31 cellular contexts compared by ENCODE assay signal in genomic region chr4:28792917-28793597, GRCh38.
"Had no signal": no experiment of that assay in that cellular context is flagged by ENCODE, and none has a peak within 500 bp of the region (broad histone marks: within the 10 kb centered on the region; RNA-seq: fewer than 3 reads in every experiment).

No MANE protein-coding gene starts in this region.

- H3K36me3 ChIP-seq: ascending aorta, breast epithelium, cardiac muscle cell had no signal

- H3K27ac ChIP-seq: ascending aorta, breast epithelium, cardiac muscle cell, coronary artery, dorsolateral prefrontal cortex had no signal

- H3K36me3 Mint-ChIP-seq: activated CD4-positive, alpha-beta memory T cell treated with anti-CD3 and anti-CD28 coated beads for 36 hours; activated CD8-positive, alpha-beta memory T cell treated with anti-CD3 and anti-CD28 coated beads, Interleukin-2, amount 10 ng/mL, durations not matched to agents 7 days and 5 days; activated naive CD4-positive, alpha-beta T cell treated with anti-CD3 and anti-CD28 coated beads, Interleukin-2, amount 10 ng/mL, durations not matched to agents 7 days and 5 days; activated naive CD4-positive, alpha-beta T cell treated with anti-CD3 and anti-CD28 coated beads, Interleukin-2, amount 50 U/mL, for 72 hours; activated naive CD8-positive, alpha-beta T cell treated with anti-CD3 and anti-CD28 coated beads, Interleukin-2, amount 10 ng/mL, durations not matched to agents 7 days and 5 days; brain had no signal

- H3K4me1 ChIP-seq: ascending aorta, breast epithelium had no signal

- H3K4me3 ChIP-seq: ascending aorta, breast epithelium, cardiac muscle cell, coronary artery, dorsolateral prefrontal cortex had no signal

- DNase-seq: activated CD4-positive, alpha-beta memory T cell treated with anti-CD3 and anti-CD28 coated beads for 36 hours; activated CD4-positive, alpha-beta T cell treated with anti-CD3 and anti-CD28 coated beads for 36 hours; activated CD4-positive, alpha-beta T cell treated with anti-CD3 and anti-CD28 coated beads, Interleukin-2, amount 10 ng/mL, durations not matched to agents 24 days and 14 days; activated CD4-positive, CD25-positive, alpha-beta regulatory T cell; activated CD4-positive, CD25-positive, alpha-beta regulatory T cell treated with anti-CD3 and anti-CD28 coated beads, Interleukin-2, amount 50 U/mL, for 72 hours; activated CD8-positive, alpha-beta memory T cell treated with anti-CD3 and anti-CD28 coated beads, Interleukin-2, amount 10 ng/mL, durations not matched to agents 7 days and 5 days; activated CD8-positive, alpha-beta memory T cell treated with anti-CD3 and anti-CD28 coated beads, Interleukin-2, amount 50 U/mL, for 4 hours; activated CD8-positive, alpha-beta T cell treated with anti-CD3 and anti-CD28 coated beads, Interleukin-2, amount 10 ng/mL, durations not matched to agents 7 days and 5 days; activated gamma-delta T cell; activated naive CD4-positive, alpha-beta T cell; activated naive CD4-positive, alpha-beta T cell treated with anti-CD3 and anti-CD28 coated beads, Interleukin-2, amount 10 ng/mL, durations not matched to agents 7 days and 5 days; activated naive CD8-positive, alpha-beta T cell treated with anti-CD3 and anti-CD28 coated beads, Interleukin-2, amount 10 ng/mL, durations not matched to agents 7 days and 5 days; activated T-cell treated with anti-CD3 and anti-CD28 coated beads for 4 hours; activated T-cell treated with anti-CD3 and anti-CD28 coated beads, Interleukin-2, amount 50 U/mL, for 24 hours; activated T-cell treated with anti-CD3 and anti-CD28 coated beads, Interleukin-2, amount 50 U/mL, for 72 hours; dorsolateral prefrontal cortex; effector memory CD4-positive, alpha-beta T cell; endodermal cell; foreskin fibroblast; head of caudate nucleus; T-helper 2 cell had no signal

- H3K4me3 Mint-ChIP-seq: activated CD4-positive, alpha-beta memory T cell treated with anti-CD3 and anti-CD28 coated beads for 36 hours; activated CD4-positive, alpha-beta T cell treated with anti-CD3 and anti-CD28 coated beads for 36 hours; activated CD4-positive, alpha-beta T cell treated with anti-CD3 and anti-CD28 coated beads, Interleukin-2, amount 10 ng/mL, durations not matched to agents 24 days and 14 days; activated CD8-positive, alpha-beta memory T cell treated with anti-CD3 and anti-CD28 coated beads, Interleukin-2, amount 10 ng/mL, durations not matched to agents 7 days and 5 days; activated CD8-positive, alpha-beta T cell treated with anti-CD3 and anti-CD28 coated beads, Interleukin-2, amount 10 ng/mL, durations not matched to agents 7 days and 5 days; activated naive CD4-positive, alpha-beta T cell treated with anti-CD3 and anti-CD28 coated beads, Interleukin-2, amount 10 ng/mL, durations not matched to agents 7 days and 5 days; activated naive CD8-positive, alpha-beta T cell treated with anti-CD3 and anti-CD28 coated beads, Interleukin-2, amount 10 ng/mL, durations not matched to agents 7 days and 5 days; activated T-cell treated with anti-CD3 and anti-CD28 coated beads, Interleukin-2, amount 50 U/mL, for 24 hours; activated T-cell treated with anti-CD3 and anti-CD28 coated beads, Interleukin-2, amount 50 U/mL, for 72 hours; brain; central memory CD8-positive, alpha-beta T cell; dendritic cell treated with granulocyte-macrophage colony-stimulating factor and Interleukin-4, amounts not matched to agents 40 ng/mL and 50 ng/mL, for 4 days; endodermal cell had no signal

- H3K27me3 ChIP-seq: ascending aorta, breast epithelium, cardiac muscle cell, dorsolateral prefrontal cortex had no signal

- H3K27me3 Mint-ChIP-seq: activated CD4-positive, alpha-beta memory T cell treated with anti-CD3 and anti-CD28 coated beads for 36 hours; activated CD4-positive, alpha-beta T cell treated with anti-CD3 and anti-CD28 coated beads for 36 hours; activated CD4-positive, alpha-beta T cell treated with anti-CD3 and anti-CD28 coated beads, Interleukin-2, amount 10 ng/mL, durations not matched to agents 24 days and 14 days; activated CD8-positive, alpha-beta memory T cell treated with anti-CD3 and anti-CD28 coated beads, Interleukin-2, amount 10 ng/mL, durations not matched to agents 7 days and 5 days; activated naive CD4-positive, alpha-beta T cell treated with anti-CD3 and anti-CD28 coated beads, Interleukin-2, amount 10 ng/mL, durations not matched to agents 7 days and 5 days; activated naive CD8-positive, alpha-beta T cell treated with anti-CD3 and anti-CD28 coated beads, Interleukin-2, amount 10 ng/mL, durations not matched to agents 7 days and 5 days; activated T-cell treated with anti-CD3 and anti-CD28 coated beads, Interleukin-2, amount 50 U/mL, for 24 hours; central memory CD8-positive, alpha-beta T cell; dendritic cell treated with granulocyte-macrophage colony-stimulating factor and Interleukin-4, amounts not matched to agents 40 ng/mL and 50 ng/mL, for 4 days had no signal

- H3K9me3 ChIP-seq: ascending aorta, breast epithelium had no signal

- H3K9me3 Mint-ChIP-seq: brain; dendritic cell treated with granulocyte-macrophage colony-stimulating factor and Interleukin-4, amounts not matched to agents 40 ng/mL and 50 ng/mL, for 4 days; endodermal cell had no signal

- ATAC-seq: activated CD4-positive, alpha-beta T cell treated with anti-CD3 and anti-CD28 coated beads for 36 hours; activated CD8-positive, alpha-beta memory T cell treated with anti-CD3 and anti-CD28 coated beads, Interleukin-2, amount 10 ng/mL, durations not matched to agents 7 days and 5 days; activated CD8-positive, alpha-beta T cell treated with anti-CD3 and anti-CD28 coated beads, Interleukin-2, amount 10 ng/mL, durations not matched to agents 7 days and 5 days; activated naive CD4-positive, alpha-beta T cell treated with anti-CD3 and anti-CD28 coated beads, Interleukin-2, amount 50 U/mL, for 72 hours; activated T-cell treated with anti-CD3 and anti-CD28 coated beads, Interleukin-2, amount 50 U/mL, for 72 hours; esophagus mucosa had no signal

- H3K4me1 Mint-ChIP-seq: activated CD4-positive, alpha-beta T cell treated with anti-CD3 and anti-CD28 coated beads for 36 hours; activated CD4-positive, alpha-beta T cell treated with anti-CD3 and anti-CD28 coated beads, Interleukin-2, amount 10 ng/mL, durations not matched to agents 24 days and 14 days; activated CD8-positive, alpha-beta memory T cell treated with anti-CD3 and anti-CD28 coated beads, Interleukin-2, amount 10 ng/mL, durations not matched to agents 7 days and 5 days; activated naive CD4-positive, alpha-beta T cell treated with anti-CD3 and anti-CD28 coated beads, Interleukin-2, amount 10 ng/mL, durations not matched to agents 7 days and 5 days; activated naive CD8-positive, alpha-beta T cell treated with anti-CD3 and anti-CD28 coated beads, Interleukin-2, amount 10 ng/mL, durations not matched to agents 7 days and 5 days; brain; central memory CD8-positive, alpha-beta T cell; endodermal cell had no signal

- FAIRE-seq: frontal cortex had no signal

- H3K27ac Mint-ChIP-seq: activated CD4-positive, alpha-beta memory T cell treated with anti-CD3 and anti-CD28 coated beads for 36 hours; activated CD4-positive, alpha-beta T cell treated with anti-CD3 and anti-CD28 coated beads for 36 hours; activated CD4-positive, alpha-beta T cell treated with anti-CD3 and anti-CD28 coated beads, Interleukin-2, amount 10 ng/mL, durations not matched to agents 24 days and 14 days; activated CD8-positive, alpha-beta memory T cell treated with anti-CD3 and anti-CD28 coated beads, Interleukin-2, amount 10 ng/mL, durations not matched to agents 7 days and 5 days; activated CD8-positive, alpha-beta T cell treated with anti-CD3 and anti-CD28 coated beads, Interleukin-2, amount 10 ng/mL, durations not matched to agents 7 days and 5 days; activated naive CD4-positive, alpha-beta T cell treated with anti-CD3 and anti-CD28 coated beads, Interleukin-2, amount 10 ng/mL, durations not matched to agents 7 days and 5 days; activated naive CD4-positive, alpha-beta T cell treated with anti-CD3 and anti-CD28 coated beads, Interleukin-2, amount 50 U/mL, for 72 hours; activated naive CD8-positive, alpha-beta T cell treated with anti-CD3 and anti-CD28 coated beads, Interleukin-2, amount 10 ng/mL, durations not matched to agents 7 days and 5 days; activated T-cell treated with anti-CD3 and anti-CD28 coated beads, Interleukin-2, amount 50 U/mL, for 24 hours; activated T-cell treated with anti-CD3 and anti-CD28 coated beads, Interleukin-2, amount 50 U/mL, for 72 hours; brain; dendritic cell treated with granulocyte-macrophage colony-stimulating factor and Interleukin-4, amounts not matched to agents 40 ng/mL and 50 ng/mL, for 4 days; endodermal cell had no signal
